Comparison of ENCODE assay signal across 1 cellular context in genomic region chr4:4989083-4989622, GRCh38.
TF ChIP-seq lines count a peak whose summit lies in the region.

No MANE protein-coding gene starts in this region.

TF ChIP-seq in GM23338, 12 proteins besides CTCF, POLR2A, EP300 and RAD21 (continued from another document):
- TF ChIP-seq, protein P1, sequence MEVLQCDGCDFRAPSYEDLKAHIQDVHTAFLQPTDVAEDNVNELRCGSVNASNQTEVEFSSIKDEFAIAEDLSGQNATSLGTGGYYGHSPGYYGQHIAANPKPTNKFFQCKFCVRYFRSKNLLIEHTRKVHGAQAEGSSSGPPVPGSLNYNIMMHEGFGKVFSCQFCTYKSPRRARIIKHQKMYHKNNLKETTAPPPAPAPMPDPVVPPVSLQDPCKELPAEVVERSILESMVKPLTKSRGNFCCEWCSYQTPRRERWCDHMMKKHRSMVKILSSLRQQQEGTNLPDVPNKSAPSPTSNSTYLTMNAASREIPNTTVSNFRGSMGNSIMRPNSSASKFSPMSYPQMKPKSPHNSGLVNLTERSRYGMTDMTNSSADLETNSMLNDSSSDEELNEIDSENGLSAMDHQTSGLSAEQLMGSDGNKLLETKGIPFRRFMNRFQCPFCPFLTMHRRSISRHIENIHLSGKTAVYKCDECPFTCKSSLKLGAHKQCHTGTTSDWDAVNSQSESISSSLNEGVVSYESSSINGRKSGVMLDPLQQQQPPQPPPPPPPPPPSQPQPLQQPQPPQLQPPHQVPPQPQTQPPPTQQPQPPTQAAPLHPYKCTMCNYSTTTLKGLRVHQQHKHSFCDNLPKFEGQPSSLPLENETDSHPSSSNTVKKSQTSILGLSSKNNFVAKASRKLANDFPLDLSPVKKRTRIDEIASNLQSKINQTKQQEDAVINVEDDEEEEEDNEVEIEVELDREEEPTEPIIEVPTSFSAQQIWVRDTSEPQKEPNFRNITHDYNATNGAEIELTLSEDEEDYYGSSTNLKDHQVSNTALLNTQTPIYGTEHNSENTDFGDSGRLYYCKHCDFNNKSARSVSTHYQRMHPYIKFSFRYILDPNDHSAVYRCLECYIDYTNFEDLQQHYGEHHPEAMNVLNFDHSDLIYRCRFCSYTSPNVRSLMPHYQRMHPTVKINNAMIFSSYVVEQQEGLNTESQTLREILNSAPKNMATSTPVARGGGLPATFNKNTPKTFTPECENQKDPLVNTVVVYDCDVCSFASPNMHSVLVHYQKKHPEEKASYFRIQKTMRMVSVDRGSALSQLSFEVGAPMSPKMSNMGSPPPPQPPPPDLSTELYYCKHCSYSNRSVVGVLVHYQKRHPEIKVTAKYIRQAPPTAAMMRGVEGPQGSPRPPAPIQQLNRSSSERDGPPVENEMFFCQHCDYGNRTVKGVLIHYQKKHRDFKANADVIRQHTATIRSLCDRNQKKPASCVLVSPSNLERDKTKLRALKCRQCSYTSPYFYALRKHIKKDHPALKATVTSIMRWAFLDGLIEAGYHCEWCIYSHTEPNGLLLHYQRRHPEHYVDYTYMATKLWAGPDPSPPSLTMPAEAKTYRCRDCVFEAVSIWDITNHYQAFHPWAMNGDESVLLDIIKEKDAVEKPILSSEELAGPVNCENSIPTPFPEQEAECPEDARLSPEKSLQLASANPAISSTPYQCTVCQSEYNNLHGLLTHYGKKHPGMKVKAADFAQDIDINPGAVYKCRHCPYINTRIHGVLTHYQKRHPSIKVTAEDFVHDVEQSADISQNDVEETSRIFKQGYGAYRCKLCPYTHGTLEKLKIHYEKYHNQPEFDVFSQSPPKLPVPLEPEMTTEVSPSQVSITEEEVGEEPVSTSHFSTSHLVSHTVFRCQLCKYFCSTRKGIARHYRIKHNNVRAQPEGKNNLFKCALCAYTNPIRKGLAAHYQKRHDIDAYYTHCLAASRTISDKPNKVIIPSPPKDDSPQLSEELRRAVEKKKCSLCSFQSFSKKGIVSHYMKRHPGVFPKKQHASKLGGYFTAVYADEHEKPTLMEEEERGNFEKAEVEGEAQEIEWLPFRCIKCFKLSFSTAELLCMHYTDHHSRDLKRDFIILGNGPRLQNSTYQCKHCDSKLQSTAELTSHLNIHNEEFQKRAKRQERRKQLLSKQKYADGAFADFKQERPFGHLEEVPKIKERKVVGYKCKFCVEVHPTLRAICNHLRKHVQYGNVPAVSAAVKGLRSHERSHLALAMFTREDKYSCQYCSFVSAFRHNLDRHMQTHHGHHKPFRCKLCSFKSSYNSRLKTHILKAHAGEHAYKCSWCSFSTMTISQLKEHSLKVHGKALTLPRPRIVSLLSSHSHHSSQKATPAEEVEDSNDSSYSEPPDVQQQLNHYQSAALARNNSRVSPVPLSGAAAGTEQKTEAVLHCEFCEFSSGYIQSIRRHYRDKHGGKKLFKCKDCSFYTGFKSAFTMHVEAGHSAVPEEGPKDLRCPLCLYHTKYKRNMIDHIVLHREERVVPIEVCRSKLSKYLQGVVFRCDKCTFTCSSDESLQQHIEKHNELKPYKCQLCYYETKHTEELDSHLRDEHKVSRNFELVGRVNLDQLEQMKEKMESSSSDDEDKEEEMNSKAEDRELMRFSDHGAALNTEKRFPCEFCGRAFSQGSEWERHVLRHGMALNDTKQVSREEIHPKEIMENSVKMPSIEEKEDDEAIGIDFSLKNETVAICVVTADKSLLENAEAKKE (CRISPR knock-in tag; IDR thresholded peaks at IDR 0.05) = no peak
